ENCODE assay signal across 39 cellular contexts in the genomic region with DNA sequence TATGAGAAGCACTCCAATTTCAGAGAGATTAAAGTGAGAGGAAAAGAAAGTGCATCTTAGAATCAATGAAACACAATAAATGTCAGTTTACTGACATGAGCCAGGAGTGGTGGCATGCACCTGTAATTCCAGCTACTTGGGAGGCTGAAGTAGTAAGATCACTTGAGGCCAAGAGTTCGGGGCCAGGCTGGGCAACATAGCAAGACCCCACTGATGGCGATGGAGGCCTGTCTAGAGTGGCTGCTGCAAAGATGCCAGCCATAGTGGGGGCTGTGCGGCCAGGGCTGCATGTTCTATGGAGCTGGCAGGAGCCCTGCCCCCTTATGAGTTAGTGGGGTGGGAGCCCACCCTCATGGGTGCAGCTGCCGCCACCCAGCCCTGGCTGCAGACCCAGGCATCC. TPM values are rescaled to one million over a fixed set of nuclear protein-coding genes. Genes with fewer than 3 reads are reported as not detected.
"Had no signal": no experiment of that assay in that cellular context is flagged by ENCODE, and none has a peak within 500 bp of the region (broad histone marks: within the 10 kb centered on the region; RNA-seq: fewer than 3 reads in every experiment).

No MANE protein-coding gene starts in this region.

- H3K27me3 ChIP-seq: adrenal gland, cardiac muscle cell had no signal

- H3K36me3 Mint-ChIP-seq: activated naive CD4-positive, alpha-beta T cell treated with anti-CD3 and anti-CD28 coated beads, Interleukin-2, amount 50 U/mL, for 72 hours had no signal

- FAIRE-seq: bronchial epithelial cell, TTC549 had no signal

- ATAC-seq: activated CD8-positive, alpha-beta T cell treated with anti-CD3 and anti-CD28 coated beads for 36 hours; activated naive CD4-positive, alpha-beta T cell treated with anti-CD3 and anti-CD28 coated beads, Interleukin-2, amount 50 U/mL, for 72 hours; activated T-cell treated with anti-CD3 and anti-CD28 coated beads, Interleukin-2, amount 50 U/mL, for 4 hours; activated T-cell treated with anti-CD3 and anti-CD28 coated beads, Interleukin-2, amount 50 U/mL, for 72 hours; activated T-helper 17 cell treated with anti-CD3 and anti-CD28 coated beads, Interleukin-2, amount 50 U/mL, for 72 hours; T-cell; T-helper 17 cell had no signal

- H3K9me3 Mint-ChIP-seq: activated B cell treated with CpG ODN at 0.5 μM for 24 hours; activated CD4-positive, alpha-beta memory T cell treated with anti-CD3 and anti-CD28 coated beads for 36 hours; activated CD4-positive, alpha-beta T cell treated with anti-CD3 and anti-CD28 coated beads, Interleukin-2, amount 10 ng/mL, durations not matched to agents 24 days and 14 days; activated CD8-positive, alpha-beta T cell treated with anti-CD3 and anti-CD28 coated beads for 36 hours; activated naive CD4-positive, alpha-beta T cell treated with anti-CD3 and anti-CD28 coated beads for 36 hours; activated naive CD4-positive, alpha-beta T cell treated with anti-CD3 and anti-CD28 coated beads, Interleukin-2, amount 50 U/mL, for 72 hours; activated naive CD8-positive, alpha-beta T cell treated with anti-CD3 and anti-CD28 coated beads for 36 hours; activated T-cell treated with anti-CD3 and anti-CD28 coated beads, Interleukin-2, amount 50 U/mL, for 4 hours; activated T-cell treated with anti-CD3 and anti-CD28 coated beads, Interleukin-2, amount 50 U/mL, for 72 hours; activated T-helper 1 cell treated with anti-CD3 and anti-CD28 coated beads, Interleukin-12 subunit alpha, Interleukin-12 subunit beta, Interleukin-2, Interleukin-4 antibody, amounts not matched to agents 30 ng/mL and 10 ng/mL and 1 ng/mL, durations not matched to agents 14 hours and 24 hours and 36 hours; activated T-helper 17 cell treated with anti-CD3 and anti-CD28 coated beads, Interleukin-2, amount 50 U/mL, for 72 hours; brain; central memory CD8-positive, alpha-beta T cell; T-cell had no signal

- H3K9me3 ChIP-seq: adrenal gland had no signal

- H3K4me1 ChIP-seq: adrenal gland had no signal

- H3K4me1 Mint-ChIP-seq: activated B cell treated with CpG ODN at 0.5 μM for 24 hours; activated CD4-positive, alpha-beta T cell treated with anti-CD3 and anti-CD28 coated beads, Interleukin-2, amount 10 ng/mL, durations not matched to agents 24 days and 14 days; activated T-helper 17 cell treated with anti-CD3 and anti-CD28 coated beads, Interleukin-2, amount 50 U/mL, for 72 hours; central memory CD8-positive, alpha-beta T cell; T-cell had no signal

- H3K27ac Mint-ChIP-seq: activated B cell treated with CpG ODN at 0.5 μM for 24 hours; activated CD4-positive, alpha-beta memory T cell treated with anti-CD3 and anti-CD28 coated beads for 36 hours; activated CD4-positive, alpha-beta T cell treated with anti-CD3 and anti-CD28 coated beads, Interleukin-2, amount 10 ng/mL, durations not matched to agents 24 days and 14 days; activated CD8-positive, alpha-beta T cell treated with anti-CD3 and anti-CD28 coated beads for 36 hours; activated naive CD4-positive, alpha-beta T cell treated with anti-CD3 and anti-CD28 coated beads for 36 hours; activated naive CD4-positive, alpha-beta T cell treated with anti-CD3 and anti-CD28 coated beads, Interleukin-2, amount 50 U/mL, for 72 hours; activated naive CD8-positive, alpha-beta T cell treated with anti-CD3 and anti-CD28 coated beads for 36 hours; activated T-cell treated with anti-CD3 and anti-CD28 coated beads, Interleukin-2, amount 50 U/mL, for 72 hours; activated T-helper 1 cell treated with anti-CD3 and anti-CD28 coated beads, Interleukin-12 subunit alpha, Interleukin-12 subunit beta, Interleukin-2, Interleukin-4 antibody, amounts not matched to agents 30 ng/mL and 10 ng/mL and 1 ng/mL, durations not matched to agents 14 hours and 24 hours and 36 hours; activated T-helper 17 cell treated with anti-CD3 and anti-CD28 coated beads, Interleukin-2, amount 50 U/mL, for 72 hours; T-cell; T-helper 17 cell had no signal

- H3K27ac ChIP-seq: adrenal gland, cardiac muscle cell, WERI-Rb-1 had no signal

- H3K27me3 Mint-ChIP-seq: activated B cell treated with CpG ODN at 0.5 μM for 24 hours; activated CD4-positive, alpha-beta memory T cell treated with anti-CD3 and anti-CD28 coated beads for 36 hours; activated CD4-positive, alpha-beta T cell treated with anti-CD3 and anti-CD28 coated beads, Interleukin-2, amount 10 ng/mL, durations not matched to agents 24 days and 14 days; activated CD8-positive, alpha-beta T cell treated with anti-CD3 and anti-CD28 coated beads for 36 hours; activated naive CD8-positive, alpha-beta T cell treated with anti-CD3 and anti-CD28 coated beads for 36 hours; activated T-helper 17 cell treated with anti-CD3 and anti-CD28 coated beads, Interleukin-2, amount 50 U/mL, for 72 hours; brain; central memory CD8-positive, alpha-beta T cell; T-cell; T-helper 17 cell had no signal

- H3K4me3 Mint-ChIP-seq: activated B cell treated with CpG ODN at 0.5 μM for 24 hours; activated CD4-positive, alpha-beta memory T cell treated with anti-CD3 and anti-CD28 coated beads for 36 hours; activated CD4-positive, alpha-beta T cell treated with anti-CD3 and anti-CD28 coated beads, Interleukin-2, amount 10 ng/mL, durations not matched to agents 24 days and 14 days; activated CD8-positive, alpha-beta T cell treated with anti-CD3 and anti-CD28 coated beads for 36 hours; activated naive CD4-positive, alpha-beta T cell treated with anti-CD3 and anti-CD28 coated beads for 36 hours; activated naive CD8-positive, alpha-beta T cell treated with anti-CD3 and anti-CD28 coated beads for 36 hours; activated T-cell treated with anti-CD3 and anti-CD28 coated beads, Interleukin-2, amount 50 U/mL, for 4 hours; activated T-cell treated with anti-CD3 and anti-CD28 coated beads, Interleukin-2, amount 50 U/mL, for 72 hours; activated T-helper 1 cell treated with anti-CD3 and anti-CD28 coated beads, Interleukin-12 subunit alpha, Interleukin-12 subunit beta, Interleukin-2, Interleukin-4 antibody, amounts not matched to agents 30 ng/mL and 10 ng/mL and 1 ng/mL, durations not matched to agents 14 hours and 24 hours and 36 hours; activated T-helper 17 cell treated with anti-CD3 and anti-CD28 coated beads, Interleukin-2, amount 50 U/mL, for 72 hours; brain; central memory CD8-positive, alpha-beta T cell; T-cell; T-helper 17 cell had no signal

- H3K4me3 ChIP-seq: adrenal gland, cardiac muscle cell had no signal

- DNase-seq: activated B cell treated with CpG ODN at 0.5 μM for 24 hours; activated CD4-positive, alpha-beta memory T cell treated with anti-CD3 and anti-CD28 coated beads for 36 hours; activated CD4-positive, alpha-beta T cell treated with anti-CD3 and anti-CD28 coated beads for 4 hours; activated CD4-positive, alpha-beta T cell treated with anti-CD3 and anti-CD28 coated beads, Interleukin-2, amount 10 ng/mL, durations not matched to agents 24 days and 14 days; activated CD4-positive, alpha-beta T cell treated with anti-CD3 and anti-CD28 coated beads, Interleukin-2, amount 50 U/mL, for 1 hour; activated CD4-positive, alpha-beta T cell treated with anti-CD3 and anti-CD28 coated beads, Interleukin-2, amount 50 U/mL, for 4 hours; activated CD4-positive, CD25-positive, alpha-beta regulatory T cell treated with anti-CD3 and anti-CD28 coated beads, Interleukin-2, amount 50 U/mL, for 72 hours; activated CD8-positive, alpha-beta memory T cell treated with anti-CD3 and anti-CD28 coated beads, Interleukin-2, amount 50 U/mL, for 4 hours; activated CD8-positive, alpha-beta T cell treated with anti-CD3 and anti-CD28 coated beads for 36 hours; activated effector memory CD4-positive, alpha-beta T cell treated with anti-CD3 and anti-CD28 coated beads, Interleukin-2, amount 50 U/mL, for 16 hours; activated gamma-delta T cell treated with Interleukin-2 at 50 U/mL for 16 hours; activated naive CD4-positive, alpha-beta T cell; activated naive CD4-positive, alpha-beta T cell treated with anti-CD3 and anti-CD28 coated beads for 36 hours; activated naive CD4-positive, alpha-beta T cell treated with anti-CD3 and anti-CD28 coated beads, Interleukin-2, amount 50 U/mL, for 16 hours; activated naive CD8-positive, alpha-beta T cell treated with anti-CD3 and anti-CD28 coated beads for 36 hours; activated T-cell treated with anti-CD3 and anti-CD28 coated beads for 4 hours; activated T-cell treated with anti-CD3 and anti-CD28 coated beads, Interleukin-2, amount 50 U/mL, for 1 hour; activated T-cell treated with anti-CD3 and anti-CD28 coated beads, Interleukin-2, amount 50 U/mL, for 4 hours; activated T-cell treated with anti-CD3 and anti-CD28 coated beads, Interleukin-2, amount 50 U/mL, for 72 hours; adrenal gland; amniotic stem cell; aorta; caudate nucleus; cerebellar nuclear complex; T-cell; T-helper 17 cell; T1000; WERI-Rb-1 had no signal

RNA-seq across cellular contexts. Expression of gene FABP3, which starts 48.8 kb away (rescaled TPM):
- total RNA-seq: activated CD4-positive, alpha-beta memory T cell treated with anti-CD3 and anti-CD28 coated beads for 36 hours; activated CD4-positive, alpha-beta T cell treated with anti-CD3 and anti-CD28 coated beads, Interleukin-2, amount 10 ng/mL, durations not matched to agents 24 days and 14 days; activated CD8-positive, alpha-beta memory T cell treated with anti-CD3 and anti-CD28 coated beads for 36 hours; activated naive CD4-positive, alpha-beta T cell treated with anti-CD3 and anti-CD28 coated beads for 36 hours; activated naive CD4-positive, alpha-beta T cell treated with anti-CD3 and anti-CD28 coated beads, Interleukin-2, amount 50 U/mL, for 72 hours; activated naive CD8-positive, alpha-beta T cell treated with anti-CD3 and anti-CD28 coated beads for 36 hours; activated T-cell treated with anti-CD3 and anti-CD28 coated beads, Interleukin-2, amount 50 U/mL, for 4 hours; activated T-cell treated with anti-CD3 and anti-CD28 coated beads, Interleukin-2, amount 50 U/mL, for 72 hours; activated T-helper 1 cell treated with anti-CD3 and anti-CD28 coated beads, Interleukin-12 subunit alpha, Interleukin-12 subunit beta, Interleukin-2, Interleukin-4 antibody, amounts not matched to agents 30 ng/mL and 10 ng/mL and 1 ng/mL, durations not matched to agents 14 hours and 24 hours and 36 hours; activated T-helper 17 cell treated with anti-CD3 and anti-CD28 coated beads, Interleukin-2, amount 50 U/mL, for 72 hours; T-helper 1 cell treated with Interleukin-12 subunit alpha and Interleukin-12 subunit beta and Interleukin-4 antibody, amounts not matched to agents 30 ng/mL and 1 ng/mL, for 36 hours; T-helper 17 cell; T-helper 2 cell treated with Interferon-gamma antibody and Interleukin-4, amounts not matched to agents 100 ng/mL and 5 ng/mL, for 36 hours had no signal
